1 cellular context compared by ENCODE assay signal in the genomic region with DNA sequence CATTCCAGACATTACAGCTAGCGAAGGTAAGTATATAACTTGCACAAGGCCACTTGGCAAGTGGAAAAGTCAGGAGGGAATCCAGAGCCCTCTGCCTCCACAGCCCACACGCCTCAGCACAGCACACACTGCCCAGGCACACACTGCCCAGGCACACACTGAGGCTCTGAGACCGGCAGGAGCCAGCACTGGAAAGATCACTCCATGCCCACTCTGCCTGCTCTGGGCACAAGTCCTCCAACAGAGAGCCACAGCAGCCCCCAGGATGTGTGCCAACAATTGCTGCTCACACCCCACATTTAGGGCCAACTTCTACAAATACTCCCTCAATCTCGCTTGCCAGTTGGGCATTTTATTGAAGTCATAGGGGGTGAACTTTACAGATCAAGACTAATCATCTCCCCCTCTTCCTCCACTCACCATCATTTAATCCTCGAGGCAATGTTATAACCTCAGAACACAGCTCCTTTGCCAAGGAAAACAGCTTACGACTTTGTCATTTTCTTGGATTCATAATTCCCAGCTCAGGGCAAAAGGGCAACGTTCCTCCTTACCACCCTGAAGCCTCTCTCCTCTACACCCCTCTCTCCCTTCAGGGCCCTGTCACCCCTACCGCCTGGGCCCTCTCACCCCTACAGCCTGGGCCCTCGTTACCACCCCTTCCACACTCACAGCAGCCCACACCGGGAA.
TF ChIP-seq lines count a peak whose summit lies in the region.

No MANE protein-coding gene starts in this region.

TF ChIP-seq in SK-N-SH, 30 proteins besides CTCF, POLR2A, EP300 and RAD21 (continued from another document):
- TF ChIP-seq, protein P1, sequence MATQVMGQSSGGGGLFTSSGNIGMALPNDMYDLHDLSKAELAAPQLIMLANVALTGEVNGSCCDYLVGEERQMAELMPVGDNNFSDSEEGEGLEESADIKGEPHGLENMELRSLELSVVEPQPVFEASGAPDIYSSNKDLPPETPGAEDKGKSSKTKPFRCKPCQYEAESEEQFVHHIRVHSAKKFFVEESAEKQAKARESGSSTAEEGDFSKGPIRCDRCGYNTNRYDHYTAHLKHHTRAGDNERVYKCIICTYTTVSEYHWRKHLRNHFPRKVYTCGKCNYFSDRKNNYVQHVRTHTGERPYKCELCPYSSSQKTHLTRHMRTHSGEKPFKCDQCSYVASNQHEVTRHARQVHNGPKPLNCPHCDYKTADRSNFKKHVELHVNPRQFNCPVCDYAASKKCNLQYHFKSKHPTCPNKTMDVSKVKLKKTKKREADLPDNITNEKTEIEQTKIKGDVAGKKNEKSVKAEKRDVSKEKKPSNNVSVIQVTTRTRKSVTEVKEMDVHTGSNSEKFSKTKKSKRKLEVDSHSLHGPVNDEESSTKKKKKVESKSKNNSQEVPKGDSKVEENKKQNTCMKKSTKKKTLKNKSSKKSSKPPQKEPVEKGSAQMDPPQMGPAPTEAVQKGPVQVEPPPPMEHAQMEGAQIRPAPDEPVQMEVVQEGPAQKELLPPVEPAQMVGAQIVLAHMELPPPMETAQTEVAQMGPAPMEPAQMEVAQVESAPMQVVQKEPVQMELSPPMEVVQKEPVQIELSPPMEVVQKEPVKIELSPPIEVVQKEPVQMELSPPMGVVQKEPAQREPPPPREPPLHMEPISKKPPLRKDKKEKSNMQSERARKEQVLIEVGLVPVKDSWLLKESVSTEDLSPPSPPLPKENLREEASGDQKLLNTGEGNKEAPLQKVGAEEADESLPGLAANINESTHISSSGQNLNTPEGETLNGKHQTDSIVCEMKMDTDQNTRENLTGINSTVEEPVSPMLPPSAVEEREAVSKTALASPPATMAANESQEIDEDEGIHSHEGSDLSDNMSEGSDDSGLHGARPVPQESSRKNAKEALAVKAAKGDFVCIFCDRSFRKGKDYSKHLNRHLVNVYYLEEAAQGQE (IDR thresholded peaks at IDR 0.05; ENCODE audit: low read depth, low read length): no peak
- TF ChIP-seq FOXJ3 (CRISPR knock-in tag; IDR thresholded peaks at IDR 0.05): no peak
- TF ChIP-seq SMC3 (IDR thresholded peaks at IDR 0.05; ENCODE audit: low read depth, low read length): no peak
- TF ChIP-seq YY1 (IDR thresholded peaks at IDR 0.05; ENCODE audit: low read depth): no peak
- TF ChIP-seq, protein P2, sequence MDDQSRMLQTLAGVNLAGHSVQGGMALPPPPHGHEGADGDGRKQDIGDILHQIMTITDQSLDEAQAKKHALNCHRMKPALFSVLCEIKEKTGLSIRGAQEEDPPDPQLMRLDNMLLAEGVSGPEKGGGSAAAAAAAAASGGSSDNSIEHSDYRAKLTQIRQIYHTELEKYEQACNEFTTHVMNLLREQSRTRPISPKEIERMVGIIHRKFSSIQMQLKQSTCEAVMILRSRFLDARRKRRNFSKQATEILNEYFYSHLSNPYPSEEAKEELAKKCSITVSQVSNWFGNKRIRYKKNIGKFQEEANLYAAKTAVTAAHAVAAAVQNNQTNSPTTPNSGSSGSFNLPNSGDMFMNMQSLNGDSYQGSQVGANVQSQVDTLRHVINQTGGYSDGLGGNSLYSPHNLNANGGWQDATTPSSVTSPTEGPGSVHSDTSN (IDR thresholded peaks at IDR 0.05): 0 out of 2 replicates have a peak, but pooled peaks have one; percentile 8
- no peak for TF ChIP-seq FOXM1 (IDR thresholded peaks at IDR 0.05; ENCODE audit: low read depth)
- TF ChIP-seq SIN3A (IDR thresholded peaks at IDR 0.05; ENCODE audit: borderline replicate concordance, low read depth, low read length): no peak
- TF ChIP-seq, protein P3, sequence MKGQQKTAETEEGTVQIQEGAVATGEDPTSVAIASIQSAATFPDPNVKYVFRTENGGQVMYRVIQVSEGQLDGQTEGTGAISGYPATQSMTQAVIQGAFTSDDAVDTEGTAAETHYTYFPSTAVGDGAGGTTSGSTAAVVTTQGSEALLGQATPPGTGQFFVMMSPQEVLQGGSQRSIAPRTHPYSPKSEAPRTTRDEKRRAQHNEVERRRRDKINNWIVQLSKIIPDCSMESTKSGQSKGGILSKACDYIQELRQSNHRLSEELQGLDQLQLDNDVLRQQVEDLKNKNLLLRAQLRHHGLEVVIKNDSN (IDR thresholded peaks at IDR 0.05; ENCODE audit: borderline replicate concordance, low read depth): no peak
- TF ChIP-seq FOSL2 (IDR thresholded peaks at IDR 0.05; ENCODE audit: borderline replicate concordance, low read depth): no peak
- no peak for TF ChIP-seq POLR2AphosphoS5 (IDR thresholded peaks at IDR 0.05; ENCODE audit: low read depth, low read length)
- TF ChIP-seq JUND (IDR thresholded peaks at IDR 0.05): no peak
- TF ChIP-seq, protein P4, sequence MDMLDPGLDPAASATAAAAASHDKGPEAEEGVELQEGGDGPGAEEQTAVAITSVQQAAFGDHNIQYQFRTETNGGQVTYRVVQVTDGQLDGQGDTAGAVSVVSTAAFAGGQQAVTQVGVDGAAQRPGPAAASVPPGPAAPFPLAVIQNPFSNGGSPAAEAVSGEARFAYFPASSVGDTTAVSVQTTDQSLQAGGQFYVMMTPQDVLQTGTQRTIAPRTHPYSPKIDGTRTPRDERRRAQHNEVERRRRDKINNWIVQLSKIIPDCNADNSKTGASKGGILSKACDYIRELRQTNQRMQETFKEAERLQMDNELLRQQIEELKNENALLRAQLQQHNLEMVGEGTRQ (IDR thresholded peaks at IDR 0.05; ENCODE audit: borderline replicate concordance, low read depth, low read length): no peak
- TF ChIP-seq, protein P5, sequence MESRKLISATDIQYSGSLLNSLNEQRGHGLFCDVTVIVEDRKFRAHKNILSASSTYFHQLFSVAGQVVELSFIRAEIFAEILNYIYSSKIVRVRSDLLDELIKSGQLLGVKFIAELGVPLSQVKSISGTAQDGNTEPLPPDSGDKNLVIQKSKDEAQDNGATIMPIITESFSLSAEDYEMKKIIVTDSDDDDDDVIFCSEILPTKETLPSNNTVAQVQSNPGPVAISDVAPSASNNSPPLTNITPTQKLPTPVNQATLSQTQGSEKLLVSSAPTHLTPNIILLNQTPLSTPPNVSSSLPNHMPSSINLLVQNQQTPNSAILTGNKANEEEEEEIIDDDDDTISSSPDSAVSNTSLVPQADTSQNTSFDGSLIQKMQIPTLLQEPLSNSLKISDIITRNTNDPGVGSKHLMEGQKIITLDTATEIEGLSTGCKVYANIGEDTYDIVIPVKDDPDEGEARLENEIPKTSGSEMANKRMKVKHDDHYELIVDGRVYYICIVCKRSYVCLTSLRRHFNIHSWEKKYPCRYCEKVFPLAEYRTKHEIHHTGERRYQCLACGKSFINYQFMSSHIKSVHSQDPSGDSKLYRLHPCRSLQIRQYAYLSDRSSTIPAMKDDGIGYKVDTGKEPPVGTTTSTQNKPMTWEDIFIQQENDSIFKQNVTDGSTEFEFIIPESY (IDR thresholded peaks at IDR 0.05; ENCODE audit: borderline replicate concordance, low read depth): no peak
- TF ChIP-seq RXRA (IDR thresholded peaks at IDR 0.05; ENCODE audit: borderline replicate concordance, low read depth): peak; percentile 15; the same call in 1 of the 2 replicates
- no peak for TF ChIP-seq TAF1 (IDR thresholded peaks at IDR 0.05; ENCODE audit: borderline replicate concordance, low read depth, low read length)
- TF ChIP-seq MEF2A (IDR thresholded peaks at IDR 0.05; ENCODE audit: borderline replicate concordance, low read depth): no peak
- no peak for TF ChIP-seq RFX5 (IDR thresholded peaks at IDR 0.05; ENCODE audit: low read length)
- TF ChIP-seq TEAD4 (IDR thresholded peaks at IDR 0.05; ENCODE audit: borderline replicate concordance, insufficient read depth): no peak
- TF ChIP-seq NFIC (IDR thresholded peaks at IDR 0.05; ENCODE audit: borderline replicate concordance): peak; percentile 62; the same call in 1 of the 2 replicates
- no peak for TF ChIP-seq GATA2 (CRISPR knock-in tag; IDR thresholded peaks at IDR 0.05)
- TF ChIP-seq, protein P6, sequence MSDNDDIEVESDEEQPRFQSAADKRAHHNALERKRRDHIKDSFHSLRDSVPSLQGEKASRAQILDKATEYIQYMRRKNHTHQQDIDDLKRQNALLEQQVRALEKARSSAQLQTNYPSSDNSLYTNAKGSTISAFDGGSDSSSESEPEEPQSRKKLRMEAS (IDR thresholded peaks at IDR 0.05; ENCODE audit: low read depth): no peak
- TF ChIP-seq RCOR1 (IDR thresholded peaks at IDR 0.05; ENCODE audit: low read length): no peak
- no peak for TF ChIP-seq GABPA (IDR thresholded peaks at IDR 0.05; ENCODE audit: low read depth)
